In the genomic region with DNA sequence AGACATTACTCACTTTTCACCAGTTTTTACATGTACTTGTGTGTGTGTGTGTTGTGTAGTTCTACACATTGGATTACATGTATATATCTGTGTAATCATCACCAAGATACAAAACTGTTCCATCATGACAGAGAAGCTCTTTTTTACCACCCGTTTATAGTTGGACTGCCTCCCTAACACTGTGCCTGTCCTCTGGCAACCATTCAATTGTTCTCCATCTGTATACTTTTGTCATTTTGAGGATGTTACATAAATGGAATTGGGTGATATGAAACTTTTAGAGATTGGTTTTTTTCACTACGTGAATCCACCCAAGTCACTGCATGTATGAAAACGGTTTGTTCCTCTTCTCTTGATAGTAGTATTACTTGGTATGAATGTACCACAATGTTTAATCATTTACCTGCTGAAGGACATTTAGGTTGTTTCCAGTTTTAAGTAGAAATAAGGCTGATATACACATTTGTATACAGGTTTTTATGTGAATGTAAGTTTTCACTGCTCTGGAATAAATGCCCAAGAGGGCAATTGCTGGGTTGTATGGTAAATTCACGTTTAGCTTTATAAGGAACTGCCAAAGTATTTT, we compare ENCODE assay signal across 31 cellular contexts.
"Had no signal": no experiment of that assay in that cellular context is flagged by ENCODE, and none has a peak within 500 bp of the region (broad histone marks: within the 10 kb centered on the region; RNA-seq: fewer than 3 reads in every experiment).

No MANE protein-coding gene starts in this region.

- H3K27ac ChIP-seq: body of pancreas, cardiac muscle cell, hepatocyte, neural progenitor cell, sigmoid colon, testis, uterus had no signal

- H3K27me3 ChIP-seq: body of pancreas, cardiac muscle cell, hepatocyte, neural progenitor cell, sigmoid colon, testis, uterus had no signal

- H2AFZ ChIP-seq: hepatocyte, neural progenitor cell had no signal

- H3K4me2 ChIP-seq: hepatocyte, neural progenitor cell, smooth muscle cell had no signal

- H3K4me1 Mint-ChIP-seq: activated naive CD4-positive, alpha-beta T cell treated with anti-CD3 and anti-CD28 coated beads, Interleukin-2, amount 50 U/mL, for 24 hours; mesothelial cell of epicardium; neural progenitor cell had no signal

- H3K4me3 Mint-ChIP-seq: activated CD8-positive, alpha-beta T cell treated with anti-CD3 and anti-CD28 coated beads, Interleukin-2, amount 10 ng/mL, durations not matched to agents 7 days and 5 days; activated naive CD4-positive, alpha-beta T cell treated with anti-CD3 and anti-CD28 coated beads, Interleukin-2, amount 50 U/mL, for 24 hours; mesothelial cell of epicardium; naive thymus-derived CD8-positive, alpha-beta T cell; neural progenitor cell had no signal

- ATAC-seq: activated CD8-positive, alpha-beta T cell treated with anti-CD3 and anti-CD28 coated beads, Interleukin-2, amount 10 ng/mL, durations not matched to agents 7 days and 5 days; body of pancreas; esophagus mucosa; left ventricle myocardium superior; naive thymus-derived CD8-positive, alpha-beta T cell had no signal

- DNase-seq: activated CD4-positive, alpha-beta T cell treated with anti-CD3 and anti-CD28 coated beads for 1 hour; activated CD4-positive, alpha-beta T cell treated with anti-CD3 and anti-CD28 coated beads, Interleukin-2, amount 50 U/mL, for 1 hour; activated CD8-positive, alpha-beta T cell treated with anti-CD3 and anti-CD28 coated beads, Interleukin-2, amount 10 ng/mL, durations not matched to agents 7 days and 5 days; activated gamma-delta T cell treated with Interleukin-2 at 50 U/mL for 16 hours; activated T-cell treated with anti-CD3 and anti-CD28 coated beads, Interleukin-2, amount 50 U/mL, for 1 hour; anterior cingulate cortex; body of pancreas; effector memory CD4-positive, alpha-beta T cell; foreskin melanocyte; glutamatergic neuron; kidney glomerular epithelial cell; left ventricle myocardium superior; mammary epithelial cell; naive thymus-derived CD8-positive, alpha-beta T cell; retina; sigmoid colon; stimulated activated CD4-positive, alpha-beta T cell treated with anti-CD3 and anti-CD28 coated beads, Interleukin-15, amount 100 ng/mL, for 24 hours; stimulated activated CD4-positive, alpha-beta T cell treated with anti-CD3 and anti-CD28 coated beads, Interleukin-2, amount 100 ng/mL, for 48 hours; stimulated activated CD8-positive, alpha-beta memory T cell treated with anti-CD3 and anti-CD28 coated beads, Interleukin-4, amount 100 ng/mL, for 48 hours; stimulated activated naive CD4-positive, alpha-beta T cell; testis; trophoblast cell; uterus had no signal

- H3K36me3 ChIP-seq: cardiac muscle cell, uterus had no signal

- FAIRE-seq: TTC549 had no signal

- H3K27me3 Mint-ChIP-seq: activated naive CD4-positive, alpha-beta T cell treated with anti-CD3 and anti-CD28 coated beads, Interleukin-2, amount 50 U/mL, for 24 hours; naive thymus-derived CD8-positive, alpha-beta T cell had no signal

- H3K27ac Mint-ChIP-seq: activated CD8-positive, alpha-beta T cell treated with anti-CD3 and anti-CD28 coated beads, Interleukin-2, amount 10 ng/mL, durations not matched to agents 7 days and 5 days; activated naive CD4-positive, alpha-beta T cell treated with anti-CD3 and anti-CD28 coated beads, Interleukin-2, amount 50 U/mL, for 24 hours; mesothelial cell of epicardium; naive thymus-derived CD8-positive, alpha-beta T cell; neural progenitor cell had no signal

- H3K9ac ChIP-seq: neural progenitor cell had no signal

- H3K9me3 ChIP-seq: body of pancreas, sigmoid colon, testis, uterus had no signal

- H3K4me3 ChIP-seq: body of pancreas, cardiac muscle cell, hepatocyte, neural progenitor cell, sigmoid colon, smooth muscle cell, testis, uterus had no signal

- H3K4me1 ChIP-seq: body of pancreas, neural progenitor cell, uterus had no signal

- H3K79me2 ChIP-seq: hepatocyte had no signal
